Comparison of ENCODE assay signal across 11 cellular contexts in the genomic region with DNA sequence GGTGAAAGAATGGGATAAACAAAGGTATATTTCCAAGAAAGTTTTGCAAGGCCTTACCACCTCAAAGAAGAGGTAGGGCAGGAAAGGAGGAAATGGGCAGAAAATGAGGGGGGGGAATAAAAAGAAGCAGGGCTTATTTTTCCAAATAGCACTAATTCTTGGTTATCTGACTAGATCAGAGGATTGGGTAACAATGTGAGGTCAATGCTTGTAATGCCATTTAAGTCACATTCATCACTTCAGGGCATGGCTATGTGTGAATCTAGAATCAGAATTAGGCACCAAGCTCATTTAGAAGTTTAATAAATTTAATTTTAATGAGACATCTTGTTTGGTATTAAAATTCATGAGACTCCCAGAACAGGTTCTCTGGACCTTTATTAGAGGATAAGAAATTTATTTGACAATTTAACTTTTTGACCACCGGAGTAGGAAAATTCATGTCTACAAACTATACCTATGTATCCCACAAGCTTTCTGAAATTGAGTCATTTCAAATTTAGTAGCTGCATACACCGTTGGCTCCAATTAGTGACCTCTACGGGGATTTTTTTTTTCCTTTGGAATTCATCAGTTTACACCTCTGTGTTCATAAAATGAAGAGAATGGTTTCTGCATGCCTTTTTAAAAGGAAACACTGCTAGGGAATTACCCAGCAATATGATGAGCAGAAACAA. TPM values are rescaled to one million over a fixed set of nuclear protein-coding genes. Genes with fewer than 3 reads are reported as not detected.
A peak's percentile ranks its signal among the peaks of the same experiment; 100 is the strongest.
DNase-seq lines count a peak whose midpoint lies in the region; ATAC-seq and TF ChIP-seq lines count a peak whose summit lies in the region.
"Had no signal": no experiment of that assay in that cellular context is flagged by ENCODE, and none has a peak within 500 bp of the region (broad histone marks: within the 10 kb centered on the region; RNA-seq: fewer than 3 reads in every experiment).

No MANE protein-coding gene starts in this region.

- peak overlapping the region; percentile 99 for H3K9ac ChIP-seq in OCI-LY1 (ENCODE audit: low read length)
- no peak overlapping the region for H3K9ac ChIP-seq in fibroblast of lung (ENCODE audit: insufficient read depth, low read length)

- H2AFZ ChIP-seq in OCI-LY1 (ENCODE audit: low read length), result no peak overlapping the region
- no peak overlapping the region for H2AFZ ChIP-seq in fibroblast of lung (ENCODE audit: low read length)

- TF ChIP-seq CTCF in OCI-LY1 (IDR thresholded peaks at IDR 0.05; ENCODE audit: low read length) (no peak), fibroblast of lung (conservative IDR thresholded peaks at IDR 0.05 in 1 of 2, IDR thresholded peaks at IDR 0.05 in 1 of 2; ENCODE audit: low read depth in 1 of 2, low read length in 2 of 2) (no peak), gastrocnemius medialis (IDR thresholded peaks at IDR 0.05 in 4 of 5, conservative IDR thresholded peaks at IDR 0.05 in 1 of 5) (no peak)

- H3K4me3 ChIP-seq in OCI-LY1 (ENCODE audit: low read depth, low read length, poor library complexity, severe bottlenecking), result peak overlapping the region; percentile 99
- H3K4me3 ChIP-seq in fibroblast of lung (replicated peaks in 1 of 4; ENCODE audit: control extremely low read depth in 1 of 4, insufficient read depth in 1 of 4, low read depth in 3 of 4, low read length in 4 of 4), result no peak overlapping the region
- H3K4me3 ChIP-seq in gastrocnemius medialis, result no peak overlapping the region

- in situ Hi-C loops in gastrocnemius medialis (cut with MboI; ENCODE audit: low sequenced_read_pairs in 4 of 4), result no loop called here

- H4K20me1 ChIP-seq in OCI-LY1 (ENCODE audit: insufficient read depth, low read length), result no peaks in the 10 kb centered on the region
- H4K20me1 ChIP-seq in fibroblast of lung (ENCODE audit: control insufficient read depth, extremely low read depth, insufficient read depth, low read length), result no peaks in the 10 kb centered on the region

- peak overlapping the region; percentile 92 for H3K27ac ChIP-seq in OCI-LY1 (ENCODE audit: low read depth, low read length, poor library complexity, severe bottlenecking)
- no peak overlapping the region for H3K27ac ChIP-seq in fibroblast of lung (ENCODE audit: insufficient read depth, low read length)
- peak overlapping the region in 3 of 4 donors; percentile 84 to 91 (median 84) for H3K27ac ChIP-seq in gastrocnemius medialis

- H3K4me1 ChIP-seq in OCI-LY1 (ENCODE audit: insufficient read depth, low read length, severe bottlenecking) (peaks cover 46% of the 10 kb centered on the region), fibroblast of lung (ENCODE audit: control insufficient read depth, extremely low read depth, insufficient read depth, low read length) (no peaks in the 10 kb centered on the region), gastrocnemius medialis (peaks cover 0 to 14% of the 10 kb centered on the region in 2 donors)

- peak; percentile 5 for DNase-seq in SIG-M5 treated with dmso at 0.1 percent for 504 hours (lab: John Stamatoyannopoulos, UW; ENCODE audit: unreplicated experiment)
- DNase-seq in SIG-M5 (lab: John Stamatoyannopoulos, UW), result no peak
- no peak for DNase-seq in fibroblast of lung (ENCODE audit: low read depth in 2 of 2)
- DNase-seq in gastrocnemius medialis, result no peak
- DNase-seq in DMS 273 (lab: John Stamatoyannopoulos, UW; ENCODE audit: unreplicated experiment), result no peak
- no peak for DNase-seq in HuH-7 (ENCODE audit: low spot score)
- DNase-seq: ACHN; effector memory CD4-positive, alpha-beta T cell; spleen had no signal

- H3K79me2 ChIP-seq in OCI-LY1 (ENCODE audit: insufficient read depth, low read length) (peaks cover 60% of the 10 kb centered on the region), fibroblast of lung (ENCODE audit: control insufficient read depth, insufficient read depth, low read length) (peaks cover 19% of the 10 kb centered on the region)

- H3K4me2 ChIP-seq in OCI-LY1 (ENCODE audit: low read length), result peak overlapping the region; percentile 96
- H3K4me2 ChIP-seq in fibroblast of lung (ENCODE audit: extremely low read depth, insufficient read depth, low read length), result peak overlapping the region; percentile 15

- H3K9me2 ChIP-seq in OCI-LY1 (ENCODE audit: low read depth, low read length), result no peaks in the 10 kb centered on the region

- intact Hi-C loops in gastrocnemius medialis (cut with DNase I; ENCODE audit: low total_unique reads), result loop anchor here (5.0 to 10.0 kb wide), 2 partner anchors 91 to 781 kb away; a partner anchor contains a TSS

- ATAC-seq in gastrocnemius medialis (no peak), GM21786 (IDR thresholded peaks at IDR 0.05; ENCODE audit: unreplicated experiment) (no peak)

- no peaks in the 10 kb centered on the region for H3K9me3 ChIP-seq in OCI-LY1 (ENCODE audit: low read length)
- H3K9me3 ChIP-seq in fibroblast of lung (ENCODE audit: control insufficient read depth, insufficient read depth, low read depth, low read length), result no peaks in the 10 kb centered on the region
- no peaks in the 10 kb centered on the region for H3K9me3 ChIP-seq in gastrocnemius medialis
- H3K9me3 ChIP-seq: spleen had no signal

- H3K27me3 ChIP-seq in OCI-LY1 (ENCODE audit: insufficient read depth, low read length) (no peaks in the 10 kb centered on the region), fibroblast of lung (ENCODE audit: control insufficient read depth, insufficient read depth, low read length) (no peaks in the 10 kb centered on the region), gastrocnemius medialis (no peaks in the 10 kb centered on the region)
- H3K27me3 ChIP-seq: spleen had no signal

- no peak for TF ChIP-seq POLR2A in gastrocnemius medialis (IDR thresholded peaks at IDR 0.05)

- no peaks in the 10 kb centered on the region for H3F3A ChIP-seq in OCI-LY1 (ENCODE audit: insufficient read depth, low read length)

- H3K36me3 ChIP-seq in OCI-LY1 (ENCODE audit: insufficient read depth, low read length) (peaks cover 17% of the 10 kb centered on the region), fibroblast of lung (ENCODE audit: control insufficient read depth, insufficient read depth, low read length) (no peaks in the 10 kb centered on the region), gastrocnemius medialis (no peaks in the 10 kb centered on the region)

RNA-seq across cellular contexts. Expression of a gene that starts 1.3 kb away (rescaled TPM):
- total RNA-seq in fibroblast of lung, result 1.8 and 5.0 TPM in 2 replicates
- polyA plus RNA-seq in fibroblast of lung, result 9.4 and 13.1 TPM in 2 replicates
- polyA plus RNA-seq in fibroblast of lung (2012), result 6.7 and 10.6 TPM in 2 replicates
- 12.3 and 14.5 TPM in 2 replicates for polyA minus RNA-seq in fibroblast of lung (ENCODE audit: low replicate concordance)
- total RNA-seq in gastrocnemius medialis, result 1 to 10 TPM; 1.7 to 6.7 (median 4.4) TPM

RNA-seq across cellular contexts. Expression of a gene that starts 1.8 kb away (rescaled TPM):
- total RNA-seq in fibroblast of lung (4.1 and 7.6 TPM in 2 replicates), gastrocnemius medialis (10 to 100 TPM in 3 of 4 donors, 1 to 10 TPM in 1; 7.2 to 31.2 (median 22.8) TPM)
- 19.8 and 44.8 TPM in 2 replicates for polyA plus RNA-seq in fibroblast of lung
- 10.7 and 30.1 TPM in 2 replicates for polyA plus RNA-seq in fibroblast of lung (2012)
- 3.2 and 21.6 TPM in 2 replicates for polyA minus RNA-seq in fibroblast of lung (ENCODE audit: low replicate concordance)
